In the genomic region with DNA sequence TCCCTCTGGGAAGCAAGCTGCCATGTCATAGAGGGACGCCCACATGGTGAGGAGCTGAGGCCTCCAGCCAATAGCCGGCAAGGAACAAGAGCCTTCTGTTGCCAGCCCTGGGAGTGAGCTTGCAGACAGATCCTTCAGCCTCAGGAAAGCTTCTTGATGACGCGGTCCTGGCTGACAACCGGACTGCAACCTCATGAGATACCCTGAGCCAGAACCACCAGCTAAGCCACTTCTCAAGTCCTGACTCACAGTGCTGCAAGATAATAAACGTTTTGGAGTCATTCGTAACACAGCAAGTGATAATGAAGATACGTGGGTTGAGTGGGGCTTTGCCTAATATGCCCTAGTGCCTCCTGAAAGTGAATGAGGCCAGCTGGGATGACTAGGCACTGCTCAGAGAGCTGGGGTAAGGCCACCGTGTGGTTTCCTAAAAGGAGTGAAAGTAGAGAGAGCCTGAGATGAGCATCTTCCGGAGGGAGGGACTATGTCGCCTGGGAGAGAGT, we compare ENCODE assay signal across 9 cellular contexts. TPM values are rescaled to one million over a fixed set of nuclear protein-coding genes. Genes with fewer than 3 reads are reported as not detected.
DNase-seq lines count a peak whose midpoint lies in the region; ATAC-seq and TF ChIP-seq lines count a peak whose summit lies in the region.
"Had no signal": no experiment of that assay in that cellular context is flagged by ENCODE, and none has a peak within 500 bp of the region (broad histone marks: within the 10 kb centered on the region; RNA-seq: fewer than 3 reads in every experiment).

No MANE protein-coding gene starts in this region.

- no peak overlapping the region for H3K4me2 ChIP-seq in HCT116 (ENCODE audit: low read length)
- peak overlapping the region; percentile 43 for H3K4me2 ChIP-seq in mammary epithelial cell (ENCODE audit: insufficient read depth, low read depth, low read length)
- H3K4me2 ChIP-seq: BLaER1 had no signal

- H3K36me3 ChIP-seq in HCT116 (ENCODE audit: control insufficient read depth in 1 of 2, insufficient read depth in 2 of 2, low read length in 2 of 2): no peaks in the 10 kb centered on the region
- no peaks in the 10 kb centered on the region for H3K36me3 ChIP-seq in mammary epithelial cell (ENCODE audit: insufficient read depth, low read length)
- H3K36me3 ChIP-seq: BLaER1 had no signal

- H3K9me3 Mint-ChIP-seq in stimulated activated naive B cell treated with anti-CD40 and anti-IgM and Interleukin-4, amounts not matched to agents 10 μg/mL and 1 μg/mL and 100 μg/mL, for 72 hours: no peaks in the 10 kb centered on the region

- BruUV-seq in HCT116 (replicated peaks; lab: Mats Ljungman, UMichigan): no TSS peak
- no TSS peak for BruUV-seq in mammary epithelial cell (replicated peaks; lab: Mats Ljungman, UMichigan)

- H3K4me3 ChIP-seq in HCT116 (replicated peaks in 1 of 2; ENCODE audit: low read depth in 1 of 2, low read length in 2 of 2) (no peak overlapping the region), mammary epithelial cell (replicated peaks in 1 of 3; ENCODE audit: insufficient read depth in 1 of 3, low read depth in 2 of 3, low read length in 3 of 3) (no peak overlapping the region)
- H3K4me3 ChIP-seq: BLaER1 had no signal

- DNase-seq in NCI-H2171 treated with DMSO at 0.1 percent for 48 hours (lab: John Stamatoyannopoulos, UW) (peak; percentile 41), NCI-H2171 (lab: John Stamatoyannopoulos, UW) (no peak), HCT116 (ENCODE audit: low read depth, low spot score) (no peak), NCI-H226 (peak; percentile 100), mammary epithelial cell (peak; percentile 95), HK-2 (ENCODE audit: unreplicated experiment) (no peak)
- DNase-seq in stimulated activated naive B cell treated with anti-CD40 and anti-IgM and Interleukin-4, amounts not matched to agents 10 μg/mL and 1 μg/mL and 100 μg/mL, for 72 hours: peak; percentile 47

- H4K20me1 ChIP-seq in HCT116 (ENCODE audit: insufficient read depth): no peaks in the 10 kb centered on the region
- no peaks in the 10 kb centered on the region for H4K20me1 ChIP-seq in mammary epithelial cell (ENCODE audit: insufficient read depth, low read length)
- H4K20me1 ChIP-seq: BLaER1 had no signal

- 21% methylated on average over 11 of the region's 11 CpGs for WGBS in mammary epithelial cell (ENCODE audit: low coverage, missing lambda C conversion rate)

- H3K27me3 ChIP-seq in HCT116 (ENCODE audit: insufficient read depth, low read length): no peaks in the 10 kb centered on the region
- H3K27me3 ChIP-seq in mammary epithelial cell (ENCODE audit: insufficient read depth, low read length): no peaks in the 10 kb centered on the region
- H3K27me3 ChIP-seq in layer of hippocampus (ENCODE audit: control insufficient read depth, insufficient read depth, low read length): no peaks in the 10 kb centered on the region
- H3K27me3 ChIP-seq: BLaER1 had no signal

- no peak overlapping the region for H3K27ac ChIP-seq in HCT116 (ENCODE audit: low read depth, low read length)
- peak overlapping the region; percentile 17 for H3K27ac ChIP-seq in mammary epithelial cell (ENCODE audit: insufficient read depth, low read depth, low read length)
- peak overlapping the region; percentile 4 for H3K27ac ChIP-seq in layer of hippocampus (ENCODE audit: low read depth, low read length)
- H3K27ac ChIP-seq: BLaER1 had no signal

- H3K36me3 Mint-ChIP-seq in stimulated activated naive B cell treated with anti-CD40 and anti-IgM and Interleukin-4, amounts not matched to agents 10 μg/mL and 1 μg/mL and 100 μg/mL, for 72 hours: no peaks in the 10 kb centered on the region

- H3K27ac Mint-ChIP-seq in stimulated activated naive B cell treated with anti-CD40 and anti-IgM and Interleukin-4, amounts not matched to agents 10 μg/mL and 1 μg/mL and 100 μg/mL, for 72 hours: peak overlapping the region; percentile 56

- no peak overlapping the region for H3K4me3 Mint-ChIP-seq in stimulated activated naive B cell treated with anti-CD40 and anti-IgM and Interleukin-4, amounts not matched to agents 10 μg/mL and 1 μg/mL and 100 μg/mL, for 72 hours

- H3K9me3 ChIP-seq in HCT116 (ENCODE audit: control insufficient read depth in 1 of 2, insufficient read depth in 1 of 2, low read depth in 1 of 2, low read length in 2 of 2) (no peaks in the 10 kb centered on the region), mammary epithelial cell (replicated peaks; ENCODE audit: insufficient read depth, low read length) (no peaks in the 10 kb centered on the region)
- H3K9me3 ChIP-seq: BLaER1 had no signal

- POLR2A ChIA-PET in HCT116 (lab: Charles Lee): no interaction called here

- TF ChIP-seq CTCF in HCT116 (IDR thresholded peaks at IDR 0.05 in 2 of 3, conservative IDR thresholded peaks at IDR 0.05 in 1 of 3; ENCODE audit: borderline replicate concordance in 1 of 3, insufficient read depth in 1 of 3, low read depth in 2 of 3, low read length in 2 of 3) (no peak), mammary epithelial cell (conservative IDR thresholded peaks at IDR 0.05 in 1 of 2, IDR thresholded peaks at IDR 0.05 in 1 of 2; ENCODE audit: extremely low read depth in 1 of 2, insufficient read depth in 1 of 2, low read depth in 1 of 2, low read length in 2 of 2) (no peak)

- peaks cover 17 to 28% of the 10 kb centered on the region in 2 donors for H3K4me1 Mint-ChIP-seq in stimulated activated naive B cell treated with anti-CD40 and anti-IgM and Interleukin-4, amounts not matched to agents 10 μg/mL and 1 μg/mL and 100 μg/mL, for 72 hours

- in situ Hi-C loops in mammary epithelial cell (cut with MboI; ENCODE audit: low sequenced_read_pairs in 2 of 2): no loop called here

- peak overlapping the region; percentile 54 for H2AFZ ChIP-seq in HCT116 (ENCODE audit: low read depth, low read length, poor library complexity, severe bottlenecking)
- H2AFZ ChIP-seq in mammary epithelial cell (ENCODE audit: low read depth, low read length): peak overlapping the region; percentile 43

- no peaks in the 10 kb centered on the region for H3K9me2 ChIP-seq in HCT116 (ENCODE audit: insufficient read depth)

- peaks cover 4 to 5% of the 10 kb centered on the region in 2 donors for H3K27me3 Mint-ChIP-seq in stimulated activated naive B cell treated with anti-CD40 and anti-IgM and Interleukin-4, amounts not matched to agents 10 μg/mL and 1 μg/mL and 100 μg/mL, for 72 hours

- intact Hi-C loops in HCT116 (cut with micrococcal nuclease) (no loop called here), mammary epithelial cell (cut with micrococcal nuclease) (no loop called here)

- dilution Hi-C loops in mammary epithelial cell (cut with HindIII; ENCODE audit: low sequenced_read_pairs): loop anchor here (5.0 kb wide), 2 partner anchors 34 to 41 kb away; no protein-coding TSS in a partner anchor

- peak; percentile 70 for ATAC-seq in HCT116
- peak; percentile 90 to 94 for ATAC-seq in stimulated activated naive B cell treated with anti-CD40 and anti-IgM and Interleukin-4, amounts not matched to agents 10 μg/mL and 1 μg/mL and 100 μg/mL, for 72 hours (replicated peaks)

- no peak for TF ChIP-seq POLR2A in HCT116 (IDR thresholded peaks at IDR 0.05; ENCODE audit: borderline replicate concordance, extremely low read depth, insufficient read depth, insufficient read length)

- no peak for TF ChIP-seq RAD21 in HCT116 (IDR thresholded peaks at IDR 0.05; ENCODE audit: low read depth)

- H3K4me1 ChIP-seq in HCT116 (ENCODE audit: control insufficient read depth in 1 of 2, insufficient read depth in 2 of 2, low read length in 2 of 2) (peaks cover 0 to 3% of the 10 kb centered on the region in 2 experiments; a peak in 1 of 4 replicates), mammary epithelial cell (ENCODE audit: insufficient read depth, low read length) (peaks cover 9% of the 10 kb centered on the region)

- H3K9ac ChIP-seq in HCT116 (ENCODE audit: low read length) (no peak overlapping the region), mammary epithelial cell (ENCODE audit: insufficient read depth, low read length) (no peak overlapping the region)
- H3K9ac ChIP-seq: BLaER1 had no signal

- RAD21 ChIA-PET in HCT116 (lab: Charles Lee; ENCODE audit: low non-redundant PET in 1 of 2, low total read pairs in 2 of 2, uncharacterized antibody in 2 of 2, unreplicated experiment in 2 of 2): no interaction called here

- H3K79me2 ChIP-seq in HCT116 (ENCODE audit: insufficient read depth, low read length) (no peaks in the 10 kb centered on the region), mammary epithelial cell (ENCODE audit: insufficient read depth, low read length) (no peaks in the 10 kb centered on the region)

- CTCF ChIA-PET in HCT116 (lab: Charles Lee): no interaction called here
- CTCF ChIA-PET in mammary epithelial cell (lab: Charles Lee; ENCODE audit: low non-redundant PET): no interaction called here

TF ChIP-seq in HCT116, 20 proteins besides CTCF, POLR2A, EP300 and RAD21 (continues in another document):
- TF ChIP-seq POLR2AphosphoS5 (IDR thresholded peaks at IDR 0.05; ENCODE audit: low read depth, low read length) (no peak), CBX3 (IDR thresholded peaks at IDR 0.05; ENCODE audit: low read depth) (no peak), TCF7L2 (IDR thresholded peaks at IDR 0.05; ENCODE audit: borderline replicate concordance, extremely low read depth, insufficient read depth, insufficient read length) (no peak)

RNA-seq across cellular contexts. Expression of gene PYROXD2, which starts 53.8 kb away (rescaled TPM):
- total RNA-seq in HCT116 (2021; ENCODE audit: unreplicated experiment) (14.2 TPM), mammary epithelial cell (10 to 100 TPM in 1 of 2 donors, 1 to 10 TPM in 1; 8.3 to 10.2 TPM)
- 8.3 and 9.5 TPM in 2 replicates for polyA plus RNA-seq in HCT116 (2012)
- polyA plus RNA-seq in mammary epithelial cell: 11.0 TPM
- polyA minus RNA-seq in mammary epithelial cell: 1.4 TPM

Comparison
In these comparisons a context has a peak if more than half of its experiments do, and no peak if none do; other contexts are left out.
1. DNase-seq: peak in NCI-H2171 treated with DMSO at 0.1 percent for 48 hours (single experiment), NCI-H226 (single experiment), mammary epithelial cell (single experiment) and stimulated activated naive B cell treated with anti-CD40 and anti-IgM and Interleukin-4, amounts not matched to agents 10 μg/mL and 1 μg/mL and 100 μg/mL, for 72 hours (single experiment); none in NCI-H2171 (single experiment), HCT116 (single experiment) and HK-2 (single experiment).